2 cellular contexts compared by ENCODE assay signal in genomic region chr11:68463714-68464113, GRCh38.
TF ChIP-seq lines count a peak whose summit lies in the region.

No MANE protein-coding gene starts in this region.

TF ChIP-seq in SK-N-SH, 30 proteins besides CTCF, POLR2A, EP300 and RAD21 (continued from another document):
- TF ChIP-seq ZBTB33 (IDR thresholded peaks at IDR 0.05; ENCODE audit: borderline replicate concordance, low read depth) = no peak
- TF ChIP-seq GABPA (IDR thresholded peaks at IDR 0.05; ENCODE audit: low read depth) = no peak
- no peak for TF ChIP-seq ELF1 (IDR thresholded peaks at IDR 0.05)

TF ChIP-seq in SK-N-SH treated with all-trans-retinoic acid at 6 μM for 48 hours, 23 proteins besides CTCF, POLR2A, EP300 and RAD21 (continued from another document):
- TF ChIP-seq POU6F1 (CRISPR knock-in tag; IDR thresholded peaks at IDR 0.05; ENCODE audit: borderline replicate concordance, low read depth) = no peak
- TF ChIP-seq ZNF70 (CRISPR knock-in tag; IDR thresholded peaks at IDR 0.05) = no peak
- TF ChIP-seq PATZ1 (CRISPR knock-in tag; IDR thresholded peaks at IDR 0.05; ENCODE audit: borderline replicate concordance) = no peak
- TF ChIP-seq TCF4 (CRISPR knock-in tag; IDR thresholded peaks at IDR 0.05; ENCODE audit: borderline replicate concordance) = no peak
- no peak for TF ChIP-seq ARNTL (CRISPR knock-in tag; IDR thresholded peaks at IDR 0.05; ENCODE audit: borderline replicate concordance, low read depth)
- TF ChIP-seq PPARA (CRISPR knock-in tag; IDR thresholded peaks at IDR 0.05; ENCODE audit: borderline replicate concordance) = no peak
- TF ChIP-seq ZFP3 (CRISPR knock-in tag; IDR thresholded peaks at IDR 0.05) = no peak
- TF ChIP-seq BACH2 (CRISPR knock-in tag; IDR thresholded peaks at IDR 0.05; ENCODE audit: borderline replicate concordance) = no peak
- TF ChIP-seq TOX (CRISPR knock-in tag; IDR thresholded peaks at IDR 0.05; ENCODE audit: borderline replicate concordance) = no peak
